In the genomic region with DNA sequence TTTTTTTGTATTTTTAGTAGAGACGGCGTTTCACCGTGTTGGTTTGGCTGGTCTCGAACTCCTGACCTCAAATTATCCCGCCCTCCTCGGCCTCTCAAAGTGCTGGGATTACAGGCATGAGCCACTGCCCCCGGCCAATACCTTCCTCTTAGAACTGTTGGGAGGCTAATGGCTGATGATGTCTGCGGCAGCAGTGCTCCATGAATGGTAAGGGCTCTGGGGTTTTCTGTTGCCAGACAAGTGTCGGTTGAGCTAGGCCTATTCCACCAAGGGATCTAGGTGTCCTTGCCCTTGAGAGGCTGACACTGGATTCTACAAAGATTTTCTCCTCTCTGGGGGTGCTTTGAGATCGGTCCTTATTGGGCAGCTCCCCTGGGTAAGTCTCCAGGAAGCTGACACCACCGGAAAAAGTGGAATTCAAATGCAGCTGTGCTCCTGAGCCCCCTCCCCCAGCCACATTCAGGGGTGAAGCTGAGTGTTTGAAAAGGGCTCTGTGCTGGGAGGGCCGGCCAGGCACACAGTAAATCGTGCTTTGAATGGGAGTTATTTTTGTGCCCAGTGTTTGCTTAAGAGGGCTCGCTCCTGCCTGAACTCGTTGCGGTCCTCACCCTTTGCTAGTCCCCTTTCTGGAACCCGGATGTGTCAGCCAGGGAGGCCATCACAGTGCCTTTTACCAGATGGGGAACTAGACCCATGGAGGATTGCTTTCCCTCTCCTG, we compare ENCODE assay signal across 9 cellular contexts. TPM values are rescaled to one million over a fixed set of nuclear protein-coding genes. Genes with fewer than 3 reads are reported as not detected.
A peak's percentile ranks its signal among the peaks of the same experiment; 100 is the strongest.
DNase-seq lines count a peak whose midpoint lies in the region; ATAC-seq, FAIRE-seq and TF ChIP-seq lines count a peak whose summit lies in the region.
"Had no signal": no experiment of that assay in that cellular context is flagged by ENCODE, and none has a peak within 500 bp of the region (broad histone marks: within the 10 kb centered on the region; RNA-seq: fewer than 3 reads in every experiment).

No MANE protein-coding gene starts in this region.

- no peaks in the 10 kb centered on the region for H3K27me3 ChIP-seq in IMR-90 (ENCODE audit: control insufficient read depth, insufficient read depth, low read length)
- H3K27me3 ChIP-seq in skeletal muscle tissue (ENCODE audit: control insufficient read depth in 3 of 3, insufficient read depth in 3 of 3, low read length in 3 of 3): peaks cover 0 to 7% (median 7%) of the 10 kb centered on the region in 3 donors
- H3K27me3 ChIP-seq in colonic mucosa: no peaks in the 10 kb centered on the region

- H3K27me3 Mint-ChIP-seq in activated T-helper 17 cell treated with anti-CD3 and anti-CD28 coated beads, Interleukin-2, amount 50 U/mL, for 72 hours: peaks cover 23% of the 10 kb centered on the region
- H3K27me3 Mint-ChIP-seq in activated T-helper 1 cell treated with anti-CD3 and anti-CD28 coated beads, Interleukin-12 subunit alpha, Interleukin-12 subunit beta, Interleukin-2, Interleukin-4 antibody, amounts not matched to agents 30 ng/mL and 10 ng/mL and 1 ng/mL, durations not matched to agents 14 hours and 24 hours and 36 hours (ENCODE audit: insufficient read depth): peaks cover 43% of the 10 kb centered on the region

- H3K9me3 ChIP-seq in IMR-90 (ENCODE audit: control insufficient read depth, insufficient read depth, low read length): no peaks in the 10 kb centered on the region
- no peaks in the 10 kb centered on the region for H3K9me3 ChIP-seq in skeletal muscle tissue (ENCODE audit: control insufficient read depth in 3 of 3, low read length in 3 of 3)
- H3K9me3 ChIP-seq in colonic mucosa: no peaks in the 10 kb centered on the region

- H4K5ac ChIP-seq in IMR-90 (ENCODE audit: low read depth, low read length): peak overlapping the region; percentile 90

- H3K14ac ChIP-seq in IMR-90 (replicated peaks; ENCODE audit: low read depth, low read length): peak overlapping the region; percentile 75; the same call in 1 of the 2 replicates

- POLR2A ChIA-PET in IMR-90 (lab: Charles Lee; ENCODE audit: unreplicated experiment): no interaction called here

- H4K91ac ChIP-seq in IMR-90 (ENCODE audit: insufficient read depth, low read depth, low read length): peak overlapping the region; percentile 67; the same call in 1 of the 2 replicates

- DNase-seq in IMR-90 (peak; percentile 9), SHP77 (lab: John Stamatoyannopoulos, UW) (peak; percentile 95 to 96), hypothalamus (lab: John Stamatoyannopoulos, UW) (peak in 26 of 51 donors; percentile 11 to 68 (median 44)), colonic mucosa (no peak), HTR-8/SVneo (ENCODE audit: insufficient read length, low spot score) (no peak)
- no peak for DNase-seq in activated T-helper 1 cell treated with anti-CD3 and anti-CD28 coated beads, Interleukin-12 subunit alpha, Interleukin-12 subunit beta, Interleukin-2, Interleukin-4 antibody, amounts not matched to agents 30 ng/mL and 10 ng/mL and 1 ng/mL, durations not matched to agents 14 hours and 24 hours and 36 hours (ENCODE audit: low spot score)
- DNase-seq: stimulated activated CD4-positive, alpha-beta T cell treated with anti-CD3 and anti-CD28 coated beads, Interleukin-1b, Interleukin-23, amount 100 ng/mL, for 48 hours had no signal

- dilution Hi-C loops in IMR-90 (cut with HindIII; ENCODE audit: low sequenced_read_pairs, unreplicated experiment): no loop called here

- H3K27ac Mint-ChIP-seq in activated T-helper 17 cell treated with anti-CD3 and anti-CD28 coated beads, Interleukin-2, amount 50 U/mL, for 72 hours: no peak overlapping the region
- no peak overlapping the region for H3K27ac Mint-ChIP-seq in activated T-helper 1 cell treated with anti-CD3 and anti-CD28 coated beads, Interleukin-12 subunit alpha, Interleukin-12 subunit beta, Interleukin-2, Interleukin-4 antibody, amounts not matched to agents 30 ng/mL and 10 ng/mL and 1 ng/mL, durations not matched to agents 14 hours and 24 hours and 36 hours

- H3K4me1 ChIP-seq in IMR-90 (ENCODE audit: control insufficient read depth, insufficient read depth, low read length) (peaks cover 23% of the 10 kb centered on the region), skeletal muscle tissue (ENCODE audit: control insufficient read depth in 3 of 3, insufficient read depth in 3 of 3, low read length in 3 of 3) (peaks cover 38 to 71% (median 64%) of the 10 kb centered on the region in 3 donors), colonic mucosa (peaks cover 3% of the 10 kb centered on the region)

- H2BK20ac ChIP-seq in IMR-90 (ENCODE audit: low read depth, low read length): peak overlapping the region; percentile 39; the same call in 1 of the 2 replicates

- TF ChIP-seq CTCF in IMR-90 (conservative IDR thresholded peaks at IDR 0.05; ENCODE audit: low read depth, low read length): no peak
- TF ChIP-seq CTCF in colonic mucosa (IDR thresholded peaks at IDR 0.05): no peak

- H3K36me3 Mint-ChIP-seq in activated T-helper 17 cell treated with anti-CD3 and anti-CD28 coated beads, Interleukin-2, amount 50 U/mL, for 72 hours (ENCODE audit: low read depth): no peaks in the 10 kb centered on the region
- H3K36me3 Mint-ChIP-seq in activated T-helper 1 cell treated with anti-CD3 and anti-CD28 coated beads, Interleukin-12 subunit alpha, Interleukin-12 subunit beta, Interleukin-2, Interleukin-4 antibody, amounts not matched to agents 30 ng/mL and 10 ng/mL and 1 ng/mL, durations not matched to agents 14 hours and 24 hours and 36 hours (ENCODE audit: low read depth): no peaks in the 10 kb centered on the region

- TF ChIP-seq POLR2A in IMR-90 (IDR thresholded peaks at IDR 0.05; ENCODE audit: low read depth, low read length): no peak

- H3K9me3 Mint-ChIP-seq in activated T-helper 17 cell treated with anti-CD3 and anti-CD28 coated beads, Interleukin-2, amount 50 U/mL, for 72 hours: no peaks in the 10 kb centered on the region
- H3K9me3 Mint-ChIP-seq in activated T-helper 1 cell treated with anti-CD3 and anti-CD28 coated beads, Interleukin-12 subunit alpha, Interleukin-12 subunit beta, Interleukin-2, Interleukin-4 antibody, amounts not matched to agents 30 ng/mL and 10 ng/mL and 1 ng/mL, durations not matched to agents 14 hours and 24 hours and 36 hours: no peaks in the 10 kb centered on the region

- ATAC-seq in IMR-90 (ENCODE audit: low read depth): peak; percentile 4; the same call in 1 of the 2 replicates
- no peak for ATAC-seq in activated T-helper 17 cell treated with anti-CD3 and anti-CD28 coated beads, Interleukin-2, amount 50 U/mL, for 72 hours (replicated peaks)

- peak overlapping the region; percentile 61; the same call in 1 of the 2 replicates for H2AK5ac ChIP-seq in IMR-90 (ENCODE audit: low read depth, low read length)

- peak overlapping the region; percentile 67 for H2AK9ac ChIP-seq in IMR-90 (replicated peaks; ENCODE audit: low read depth, low read length, poor library complexity)

- H3K27ac ChIP-seq in IMR-90 (ENCODE audit: insufficient read depth, low read length) (peak overlapping the region; percentile 80), skeletal muscle tissue (ENCODE audit: low read depth, low read length) (peak overlapping the region; percentile 14), colonic mucosa (no peak overlapping the region)

- H3K23ac ChIP-seq in IMR-90 (ENCODE audit: low read depth, low read length): peak overlapping the region; percentile 41; the same call in 1 of the 2 replicates

- peaks cover 15% of the 10 kb centered on the region for H3K9me1 ChIP-seq in IMR-90 (ENCODE audit: insufficient read depth, low read length)

- H3K4me2 ChIP-seq in IMR-90 (ENCODE audit: low read depth, low read length): peak overlapping the region; percentile 47; the same call in 1 of the 2 replicates

- H3K4ac ChIP-seq in IMR-90 (ENCODE audit: low read depth, low read length): peak overlapping the region; percentile 93

- H2AFZ ChIP-seq in IMR-90 (replicated peaks; ENCODE audit: low read length, poor library complexity): peak overlapping the region; percentile 91

- H3K56ac ChIP-seq in IMR-90 (ENCODE audit: extremely low read depth, insufficient read depth, low read length): no peak overlapping the region

- WGBS in IMR-90 (ENCODE audit: extremely low coverage in 2 of 2, insufficient read length in 1 of 2), 2 experiments: 10% methylated on average over 2 of the region's 17 CpGs; no CpG with 5 or more reads in 1 of the 2 experiments

- peak overlapping the region; percentile 86 for H2BK120ac ChIP-seq in IMR-90 (ENCODE audit: low read depth, low read length)

- H3K36me3 ChIP-seq in IMR-90 (ENCODE audit: control insufficient read depth, insufficient read depth, low read length) (no peaks in the 10 kb centered on the region), skeletal muscle tissue (ENCODE audit: control insufficient read depth in 3 of 3, insufficient read depth in 3 of 3, low read length in 3 of 3) (no peaks in the 10 kb centered on the region), colonic mucosa (no peaks in the 10 kb centered on the region)

- H3K79me1 ChIP-seq in IMR-90 (ENCODE audit: low read depth in 1 of 2, low read length in 2 of 2): peaks cover 11 to 30% of the 10 kb centered on the region in 2 experiments

- intact Hi-C loops in IMR-90 (cut with micrococcal nuclease) (no loop called here), colonic mucosa (cut with DNase I) (loop anchor here (5.0 kb wide), 1 partner anchor 49 kb away; no protein-coding TSS in a partner anchor)
- intact Hi-C loops in activated T-helper 1 cell treated with anti-CD3 and anti-CD28 coated beads, Interleukin-12 subunit alpha, Interleukin-12 subunit beta, Interleukin-2, Interleukin-4 antibody, amounts not matched to agents 30 ng/mL and 10 ng/mL and 1 ng/mL, durations not matched to agents 14 hours and 24 hours and 36 hours (cut with micrococcal nuclease): no loop called here

- peak overlapping the region; percentile 92 for H3K18ac ChIP-seq in IMR-90 (ENCODE audit: low read depth, low read length)

- no peaks in the 10 kb centered on the region for H3K4me1 Mint-ChIP-seq in activated T-helper 17 cell treated with anti-CD3 and anti-CD28 coated beads, Interleukin-2, amount 50 U/mL, for 72 hours
- peaks cover 5% of the 10 kb centered on the region for H3K4me1 Mint-ChIP-seq in activated T-helper 1 cell treated with anti-CD3 and anti-CD28 coated beads, Interleukin-12 subunit alpha, Interleukin-12 subunit beta, Interleukin-2, Interleukin-4 antibody, amounts not matched to agents 30 ng/mL and 10 ng/mL and 1 ng/mL, durations not matched to agents 14 hours and 24 hours and 36 hours (ENCODE audit: low read depth)

- no peak for TF ChIP-seq RAD21 in IMR-90 (IDR thresholded peaks at IDR 0.05; ENCODE audit: low read length)

- CTCF ChIA-PET in IMR-90 (lab: Yijun Ruan, JAX): no interaction called here

- H3K9ac ChIP-seq in IMR-90 (ENCODE audit: low read depth, low read length) (peak overlapping the region; percentile 73; the same call in 1 of the 2 replicates), skeletal muscle tissue (ENCODE audit: low read depth in 1 of 3, low read length in 3 of 3) (peak overlapping the region in 1 of 3 donors; percentile 60), colonic mucosa (ENCODE audit: low read depth in 2 of 2, low read length in 2 of 2) (peak overlapping the region in 1 of 2 donors; percentile 35)

- H3K4me3 ChIP-seq in IMR-90 (ENCODE audit: insufficient read depth, low read depth, low read length) (no peak overlapping the region), skeletal muscle tissue (ENCODE audit: low read length in 3 of 3) (peak overlapping the region in 1 of 3 donors; percentile 22), colonic mucosa (no peak overlapping the region)

- no peak for FAIRE-seq in HTR-8/SVneo (lab: Jason Lieb, UNC)

- no peaks in the 10 kb centered on the region for H4K20me1 ChIP-seq in IMR-90 (ENCODE audit: insufficient read depth, low read length)

- H3K4me3 Mint-ChIP-seq in activated T-helper 17 cell treated with anti-CD3 and anti-CD28 coated beads, Interleukin-2, amount 50 U/mL, for 72 hours: no peak overlapping the region
- no peak overlapping the region for H3K4me3 Mint-ChIP-seq in activated T-helper 1 cell treated with anti-CD3 and anti-CD28 coated beads, Interleukin-12 subunit alpha, Interleukin-12 subunit beta, Interleukin-2, Interleukin-4 antibody, amounts not matched to agents 30 ng/mL and 10 ng/mL and 1 ng/mL, durations not matched to agents 14 hours and 24 hours and 36 hours

- peak overlapping the region; percentile 63 to 98; a peak in 3 of 4 replicates for H4K8ac ChIP-seq in IMR-90 (ENCODE audit: low read depth in 2 of 2, low read length in 2 of 2)

- in situ Hi-C loops in IMR-90 (cut with MboI; ENCODE audit: low sequenced_read_pairs): no loop called here

- H2BK15ac ChIP-seq in IMR-90 (ENCODE audit: low read depth, low read length): peak overlapping the region; percentile 86

- no TSS peak for BruUV-seq in IMR-90 (replicated peaks; lab: Mats Ljungman, UMichigan)

- peak overlapping the region; percentile 80 for H2BK5ac ChIP-seq in IMR-90 (ENCODE audit: low read depth, low read length, poor library complexity, severe bottlenecking)

RNA-seq across cellular contexts. Expression of a gene that starts 5.2 kb away (rescaled TPM):
- 0.54 and 0.56 TPM in 2 replicates for total RNA-seq in IMR-90 (2012; rRNA removed)
- 3.5 TPM in 2 replicates for polyA plus RNA-seq in IMR-90 (2012; rRNA removed)
- 3.2 and 3.5 TPM in 2 replicates for polyA plus RNA-seq in IMR-90 (2012; cell fraction: cytosol; rRNA removed)
- polyA plus RNA-seq in IMR-90 (2012; cell fraction: nucleus; rRNA removed; ENCODE audit: low replicate concordance): 9.6 and 15.9 TPM in 2 replicates
- 4.7 TPM for total RNA-seq in skeletal muscle tissue
- 10 to 100 TPM; 34.9 to 35.1 TPM for total RNA-seq in colonic mucosa
- 1 to 10 TPM in 1 of 2 donors, under 1 TPM in 1; 0.35 to 4.1 TPM for total RNA-seq in activated T-helper 17 cell treated with anti-CD3 and anti-CD28 coated beads, Interleukin-2, amount 50 U/mL, for 72 hours
- total RNA-seq in activated T-helper 1 cell treated with anti-CD3 and anti-CD28 coated beads, Interleukin-12 subunit alpha, Interleukin-12 subunit beta, Interleukin-2, Interleukin-4 antibody, amounts not matched to agents 30 ng/mL and 10 ng/mL and 1 ng/mL, durations not matched to agents 14 hours and 24 hours and 36 hours: 0.23 TPM in 1 of 2 replicates, not detected in the other

Comparison
In these comparisons a context has a peak if more than half of its experiments do, and no peak if none do; other contexts are left out.
1. DNase-seq: peak in IMR-90 (single experiment), SHP77 (2 of 2) and hypothalamus (26 of 51); none in colonic mucosa (single experiment), activated T-helper 1 cell treated with anti-CD3 and anti-CD28 coated beads, Interleukin-12 subunit alpha, Interleukin-12 subunit beta, Interleukin-2, Interleukin-4 antibody, amounts not matched to agents 30 ng/mL and 10 ng/mL and 1 ng/mL, durations not matched to agents 14 hours and 24 hours and 36 hours (single experiment) and HTR-8/SVneo (single experiment).